ENCODE assay signal across 8 cellular contexts in the genomic region with DNA sequence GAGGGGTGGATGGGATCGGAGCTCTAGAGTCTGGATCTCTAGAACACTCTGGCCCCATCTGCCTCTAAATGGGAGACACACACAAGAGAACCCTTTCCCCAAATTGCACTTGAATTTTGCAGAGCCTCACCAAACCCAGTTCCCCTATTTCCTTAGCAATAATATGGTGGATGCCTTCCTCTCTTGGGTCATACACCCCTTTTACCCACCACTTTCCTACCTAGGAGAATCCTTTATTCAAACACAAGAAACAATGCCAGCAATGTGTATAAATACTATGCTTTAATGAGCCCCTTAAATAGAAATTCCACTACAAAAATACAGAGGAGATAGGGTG. TPM values are rescaled to one million over a fixed set of nuclear protein-coding genes. Genes with fewer than 3 reads are reported as not detected.
DNase-seq lines count a peak whose midpoint lies in the region; ATAC-seq and TF ChIP-seq lines count a peak whose summit lies in the region.

No MANE protein-coding gene starts in this region.

- H3K27me3 ChIP-seq in GM06990 (replicated peaks; ENCODE audit: control insufficient read depth, insufficient read depth, low read length) (no peaks in the 10 kb centered on the region), esophagus (ENCODE audit: control insufficient read depth in 1 of 2, insufficient read depth in 2 of 2, low read length in 2 of 2) (no peaks in the 10 kb centered on the region)

- CTCF ChIA-PET in RWPE1 (lab: Yijun Ruan, JAX), result no interaction called here

- WGBS in esophagus, 2 donors, result 0 to 3% methylated on average over 1 of the region's 1 CpG

- no peaks in the 10 kb centered on the region for H3K9me3 Mint-ChIP-seq in progenitor cell of endocrine pancreas (ENCODE audit: low read depth)

- H3K36me3 ChIP-seq in GM06990 (ENCODE audit: control insufficient read depth, insufficient read depth, low read length), result peaks cover 20% of the 10 kb centered on the region
- peaks cover 14 to 20% of the 10 kb centered on the region in 2 donors for H3K36me3 ChIP-seq in esophagus (ENCODE audit: control insufficient read depth in 2 of 2, insufficient read depth in 2 of 2, low read length in 1 of 2)

- peaks cover 20% of the 10 kb centered on the region for H3K36me3 Mint-ChIP-seq in progenitor cell of endocrine pancreas (ENCODE audit: insufficient read depth)

- peak overlapping the region; percentile 91 for H3K4me3 Mint-ChIP-seq in progenitor cell of endocrine pancreas (ENCODE audit: low read depth)

- H3K27ac Mint-ChIP-seq in progenitor cell of endocrine pancreas, result peak overlapping the region; percentile 99

- no peak for ATAC-seq in GM18519 (IDR thresholded peaks at IDR 0.05; ENCODE audit: low FRiP score, unreplicated experiment)

- peaks cover 2 to 8% of the 10 kb centered on the region in 2 donors for H3K4me1 ChIP-seq in esophagus (ENCODE audit: control insufficient read depth in 2 of 2, insufficient read depth in 2 of 2, low read length in 1 of 2)

- H3K27ac ChIP-seq in RWPE1 (peak overlapping the region; percentile 91), esophagus (ENCODE audit: low read depth in 2 of 2, low read length in 1 of 2) (peak overlapping the region; percentile 94 to 98)

- peak overlapping the region; percentile 95 for H3K4me3 ChIP-seq in GM06990 (replicated peaks; ENCODE audit: low read depth, low read length)
- H3K4me3 ChIP-seq in esophagus (ENCODE audit: low read depth in 1 of 2, low read length in 2 of 2), result peak overlapping the region; percentile 96 to 99

- POLR2A ChIA-PET in RWPE1 (lab: Yijun Ruan, JAX; ENCODE audit: low non-redundant PET), result interaction anchor here (0.8 to 1.1 kb wide), 3 partner anchors 11 to 85 kb away, joined by 3 read pairs; no protein-coding TSS in a partner anchor

- TF ChIP-seq CTCF in GM06990 (IDR thresholded peaks at IDR 0.05; ENCODE audit: insufficient read depth, low read length, poor library complexity, severe bottlenecking) (no peak), RWPE1 (conservative IDR thresholded peaks at IDR 0.05; ENCODE audit: low read depth) (no peak), progenitor cell of endocrine pancreas (IDR thresholded peaks at IDR 0.05; ENCODE audit: unreplicated experiment) (no peak)

- DNase-seq in GM06990 (ENCODE audit: extremely low read depth, insufficient read length) (no peak), RWPE1 (ENCODE audit: low spot score) (no peak), progenitor cell of endocrine pancreas (ENCODE audit: low spot score, unreplicated experiment) (no peak), NCI-H526 (lab: John Stamatoyannopoulos, UW) (no peak), cerebellum (ENCODE audit: low spot score) (no peak), NCI-H524 (lab: John Stamatoyannopoulos, UW) (no peak)

- peaks cover 13% of the 10 kb centered on the region for H3K4me1 Mint-ChIP-seq in progenitor cell of endocrine pancreas (ENCODE audit: low read depth)

- H3K9me3 ChIP-seq in esophagus (ENCODE audit: control insufficient read depth in 2 of 2, insufficient read depth in 1 of 2, low read depth in 1 of 2, low read length in 1 of 2), result no peaks in the 10 kb centered on the region

- peaks cover 6% of the 10 kb centered on the region for H3K27me3 Mint-ChIP-seq in progenitor cell of endocrine pancreas

RNA-seq across cellular contexts. Expression of a gene that starts 0.8 kb away (rescaled TPM):
- 10 to 100 TPM; 30.2 to 40.1 TPM for polyA plus RNA-seq in esophagus
- 67.5 and 72.8 TPM in 2 replicates for total RNA-seq in progenitor cell of endocrine pancreas
- 11.3 TPM for total RNA-seq in cerebellum

RNA-seq across cellular contexts. Expression of a gene that starts 8.3 kb away (rescaled TPM):
- polyA plus RNA-seq in esophagus, result 1 to 10 TPM; 5.0 to 7.4 TPM
- total RNA-seq in progenitor cell of endocrine pancreas, result 8.5 and 10.6 TPM in 2 replicates
- total RNA-seq in cerebellum, result 8.9 TPM

RNA-seq across cellular contexts. Expression of a gene that starts 10.7 kb away (rescaled TPM):
- under 1 TPM; 0.49 to 0.67 TPM for polyA plus RNA-seq in esophagus
- total RNA-seq in progenitor cell of endocrine pancreas, result 16.9 and 21.8 TPM in 2 replicates
- total RNA-seq in cerebellum, result 63.2 TPM

RNA-seq across cellular contexts. Expression of a gene that starts 29.0 kb away (rescaled TPM):
- polyA plus RNA-seq in esophagus, result 10 to 100 TPM; 20.6 to 31.0 TPM
- 10.9 and 12.1 TPM in 2 replicates for total RNA-seq in progenitor cell of endocrine pancreas
- 6.5 TPM for total RNA-seq in cerebellum
